In the genomic region with DNA sequence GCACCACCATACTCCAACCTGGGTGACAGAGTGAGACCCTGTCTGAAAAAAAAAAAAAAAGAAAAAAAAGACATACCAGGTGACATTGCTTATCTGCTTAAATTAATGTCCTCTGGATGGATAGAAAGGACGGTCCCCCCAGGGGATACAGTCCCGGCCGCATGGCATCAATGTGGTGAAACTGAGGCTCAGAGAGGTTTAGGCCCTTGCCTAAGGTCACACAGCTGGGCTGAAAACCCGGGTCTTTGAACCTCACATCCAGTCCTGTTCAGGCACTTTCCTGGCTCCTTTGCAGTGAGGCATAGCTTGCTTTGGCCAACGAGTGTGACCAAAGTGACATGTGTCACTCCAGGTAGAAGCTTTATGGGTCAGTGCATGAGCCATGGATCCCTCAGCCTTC, we compare ENCODE assay signal across 1 cellular context. TPM values are rescaled to one million over a fixed set of nuclear protein-coding genes. Genes with fewer than 3 reads are reported as not detected.
"Had no signal": no experiment of that assay in that cellular context is flagged by ENCODE, and none has a peak within 500 bp of the region (broad histone marks: within the 10 kb centered on the region; RNA-seq: fewer than 3 reads in every experiment).

No MANE protein-coding gene starts in this region.

RNA-seq across cellular contexts. Expression of gene SLC29A4, which starts 4.6 kb away (rescaled TPM):
- polyA plus RNA-seq: IgD-negative memory B cell had no signal
